2 cellular contexts compared by ENCODE assay signal in genomic region chr2:110083757-110084156, GRCh38. TPM values are rescaled to one million over a fixed set of nuclear protein-coding genes. Genes with fewer than 3 reads are reported as not detected.
"Had no signal": no experiment of that assay in that cellular context is flagged by ENCODE, and none has a peak within 500 bp of the region (broad histone marks: within the 10 kb centered on the region; RNA-seq: fewer than 3 reads in every experiment).

No MANE protein-coding gene starts in this region.

RNA-seq across cellular contexts. Expression of gene MALL, which starts 31.9 kb away (rescaled TPM):
- total RNA-seq: HepG2 had no signal
- polyA plus RNA-seq: HepG2, IgD-negative memory B cell had no signal
